31 cellular contexts compared by ENCODE assay signal in the genomic region with DNA sequence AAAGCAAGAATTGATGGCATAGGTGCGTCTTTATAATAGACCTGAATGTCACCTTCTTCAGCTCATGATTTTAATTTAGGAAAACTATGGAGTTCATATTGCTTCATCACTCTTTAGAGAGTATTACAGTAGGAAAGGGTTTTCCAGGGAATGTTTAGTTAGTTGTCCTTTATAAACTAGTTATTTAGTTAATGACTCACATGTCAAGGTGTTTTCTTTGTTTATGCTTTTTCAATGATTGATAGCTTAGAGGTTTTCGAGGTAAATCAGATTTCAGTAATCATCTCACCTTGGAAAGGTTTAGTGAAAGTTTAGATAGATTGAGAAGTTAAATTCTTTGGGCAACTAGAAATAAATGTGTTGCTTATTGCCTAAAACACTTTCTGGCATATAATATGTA.
"Had no signal": no experiment of that assay in that cellular context is flagged by ENCODE, and none has a peak within 500 bp of the region (broad histone marks: within the 10 kb centered on the region; RNA-seq: fewer than 3 reads in every experiment).

No MANE protein-coding gene starts in this region.

- H3K27me3 Mint-ChIP-seq: activated CD4-positive, alpha-beta T cell treated with anti-CD3 and anti-CD28 coated beads for 36 hours; effector memory CD8-positive, alpha-beta T cell; naive thymus-derived CD4-positive, alpha-beta T cell had no signal

- H3K27ac ChIP-seq: neural progenitor cell, right lobe of liver, skin epidermis, testis had no signal

- H3K9ac ChIP-seq: neural progenitor cell had no signal

- H2AFZ ChIP-seq: neural progenitor cell had no signal

- H3K9me3 ChIP-seq: gastroesophageal sphincter, right lobe of liver, testis, transverse colon had no signal

- H3K4me3 Mint-ChIP-seq: activated CD4-positive, alpha-beta T cell treated with anti-CD3 and anti-CD28 coated beads for 36 hours; effector memory CD8-positive, alpha-beta T cell; immature natural killer cell; mesothelial cell of epicardium; naive thymus-derived CD4-positive, alpha-beta T cell; neural progenitor cell; T-helper 2 cell treated with Interferon-gamma antibody and Interleukin-4, amounts not matched to agents 5 μg/mL and 100 μg/mL, for 36 hours had no signal

- DNase-seq: activated CD4-positive, alpha-beta T cell treated with anti-CD3 and anti-CD28 coated beads for 36 hours; activated CD4-positive, alpha-beta T cell treated with anti-CD3 and anti-CD28 coated beads, Interleukin-2, amount 50 U/mL, for 48 hours; activated CD4-positive, CD25-positive, alpha-beta regulatory T cell; activated CD8-positive, alpha-beta memory T cell treated with anti-CD3 and anti-CD28 coated beads for 24 hours; activated gamma-delta T cell; activated naive CD4-positive, alpha-beta T cell treated with anti-CD3 and anti-CD28 coated beads, Interleukin-2, amount 50 U/mL, for 16 hours; amniotic stem cell; caudate nucleus; cortex of kidney; effector memory CD8-positive, alpha-beta T cell; head of caudate nucleus; hippocampal formation; immature natural killer cell; kidney; left colon; mammary epithelial cell; naive thymus-derived CD4-positive, alpha-beta T cell; posterior cingulate gyrus; right lobe of liver; stimulated activated CD4-positive, alpha-beta T cell treated with anti-CD3 and anti-CD28 coated beads, Interleukin-12 subunit alpha, Interleukin-12 subunit beta, amount 100 ng/mL, for 4 hours; stimulated activated CD4-positive, alpha-beta T cell treated with anti-CD3 and anti-CD28 coated beads, Interleukin-4, amount 100 ng/mL, for 1 hour; stimulated activated naive CD8-positive, alpha-beta T cell treated with anti-CD3 and anti-CD28 coated beads, Interleukin-15, Interleukin-2, amounts not matched to agents 100 U/mL and 50 U/mL, for 24 hours; T-helper 1 cell; testis; transverse colon had no signal

- H3K27me3 ChIP-seq: gastroesophageal sphincter, neural progenitor cell, right lobe of liver, testis, transverse colon had no signal

- H3K9me3 Mint-ChIP-seq: effector memory CD8-positive, alpha-beta T cell; immature natural killer cell; mesothelial cell of epicardium; naive thymus-derived CD4-positive, alpha-beta T cell; neural progenitor cell; T-helper 2 cell treated with Interferon-gamma antibody and Interleukin-4, amounts not matched to agents 5 μg/mL and 100 μg/mL, for 36 hours had no signal

- ATAC-seq: activated CD4-positive, alpha-beta T cell treated with anti-CD3 and anti-CD28 coated beads for 36 hours; effector memory CD8-positive, alpha-beta T cell; gastroesophageal sphincter; left colon; naive thymus-derived CD4-positive, alpha-beta T cell; stimulated activated naive CD8-positive, alpha-beta T cell treated with anti-CD3 and anti-CD28 coated beads, Interleukin-15, Interleukin-2, amounts not matched to agents 100 U/mL and 50 U/mL, for 24 hours had no signal

- H3K4me3 ChIP-seq: gastroesophageal sphincter, neural progenitor cell, right lobe of liver, skin epidermis, testis, transverse colon had no signal

- H3K27ac Mint-ChIP-seq: mesothelial cell of epicardium; T-helper 2 cell treated with Interferon-gamma antibody and Interleukin-4, amounts not matched to agents 5 μg/mL and 100 μg/mL, for 36 hours had no signal

- FAIRE-seq: astrocyte, kidney had no signal

- H3K4me2 ChIP-seq: neural progenitor cell had no signal

- H3K4me1 ChIP-seq: neural progenitor cell, right lobe of liver had no signal
